ENCODE assay signal across 8 cellular contexts in genomic region chr3:49718419-49719213, GRCh38. TPM values are rescaled to one million over a fixed set of nuclear protein-coding genes. Genes with fewer than 3 reads are reported as not detected.
DNase-seq lines count a peak whose midpoint lies in the region; ATAC-seq, FAIRE-seq and TF ChIP-seq lines count a peak whose summit lies in the region.

No MANE protein-coding gene starts in this region.

- WGBS in small intestine, 3 donors = 29 to 44% (median 31%) methylated on average over 75 to 77 of the region's 77 CpGs

- no peaks in the 10 kb centered on the region for H3K27me3 ChIP-seq in small intestine (ENCODE audit: control insufficient read depth in 2 of 2, insufficient read depth in 2 of 2, low read length in 2 of 2)

- no peak for ATAC-seq in T-helper 17 cell
- no peak for ATAC-seq in HG02870 (IDR thresholded peaks at IDR 0.05; ENCODE audit: unreplicated experiment)

- no peaks in the 10 kb centered on the region for H3K36me3 ChIP-seq in small intestine (ENCODE audit: control insufficient read depth in 2 of 2, insufficient read depth in 2 of 2, low read length in 2 of 2)

- H3K4me3 Mint-ChIP-seq in T-helper 17 cell = peak overlapping the region; percentile 89
- peak overlapping the region; percentile 87 for H3K4me3 Mint-ChIP-seq in glutamatergic neuron (ENCODE audit: unreplicated experiment)

- no peaks in the 10 kb centered on the region for H3K36me3 Mint-ChIP-seq in T-helper 17 cell (ENCODE audit: low read depth)
- no peaks in the 10 kb centered on the region for H3K36me3 Mint-ChIP-seq in glutamatergic neuron (ENCODE audit: unreplicated experiment)

- H3K27ac ChIP-seq in small intestine (ENCODE audit: low read depth in 1 of 2, low read length in 1 of 2) = peak overlapping the region in 1 of 2 donors; percentile 77

- H3K27ac Mint-ChIP-seq in T-helper 17 cell (peak overlapping the region; percentile 97), glutamatergic neuron (ENCODE audit: unreplicated experiment) (peak overlapping the region; percentile 92)

- no peak for DNase-seq in GM12864 (ENCODE audit: low read depth)
- DNase-seq in T-helper 17 cell = no peak
- DNase-seq in glutamatergic neuron = peak; percentile 49
- no peak for DNase-seq in retinal pigment epithelial cell (ENCODE audit: low read depth)
- DNase-seq in KG1 (lab: John Stamatoyannopoulos, UW) = no peak
- no peak for DNase-seq in small intestine
- no peak for DNase-seq in H54 (ENCODE audit: insufficient read length, low spot score)

- no peak for FAIRE-seq in small intestine (lab: Jason Lieb, UNC)
- no peak for FAIRE-seq in H54 (lab: Jason Lieb, UNC)

- no peak for TF ChIP-seq CTCF in GM12864 (IDR thresholded peaks at IDR 0.05; ENCODE audit: low read depth, low read length, missing control alignments)
- TF ChIP-seq CTCF in glutamatergic neuron (IDR thresholded peaks at IDR 0.05; ENCODE audit: partially characterized antibody, unreplicated experiment) = no peak
- TF ChIP-seq CTCF in retinal pigment epithelial cell (conservative IDR thresholded peaks at IDR 0.05; ENCODE audit: low read depth, low read length) = no peak

- peaks cover 18% of the 10 kb centered on the region for H3K9me3 Mint-ChIP-seq in glutamatergic neuron (ENCODE audit: unreplicated experiment)

- no peaks in the 10 kb centered on the region for H3K4me1 ChIP-seq in small intestine (ENCODE audit: control insufficient read depth in 2 of 2, insufficient read depth in 1 of 2, low read depth in 1 of 2, low read length in 1 of 2)

- no peak; the same call in 1 of the 2 replicates for TF ChIP-seq POLR2A in H54 (IDR thresholded peaks at IDR 0.05; ENCODE audit: low read depth, low read length)

- H3K4me1 Mint-ChIP-seq in T-helper 17 cell (peaks cover 28% of the 10 kb centered on the region), glutamatergic neuron (ENCODE audit: low read depth, unreplicated experiment) (peaks cover 9% of the 10 kb centered on the region)

- H3K4me3 ChIP-seq in GM12864 (ENCODE audit: low read depth, low read length) (peak overlapping the region; percentile 48), retinal pigment epithelial cell (ENCODE audit: low read length) (peak overlapping the region; percentile 54), small intestine (ENCODE audit: low read depth in 1 of 2, low read length in 2 of 2) (peak overlapping the region in 1 of 2 donors; percentile 42)

- no peaks in the 10 kb centered on the region for H3K9me3 ChIP-seq in T-helper 17 cell (ENCODE audit: control insufficient read depth, low read length, poor library complexity, severe bottlenecking)
- H3K9me3 ChIP-seq in small intestine (ENCODE audit: control insufficient read depth, low read depth) = no peaks in the 10 kb centered on the region

- no peaks in the 10 kb centered on the region for H3K27me3 Mint-ChIP-seq in T-helper 17 cell
- H3K27me3 Mint-ChIP-seq in glutamatergic neuron (ENCODE audit: unreplicated experiment) = peaks cover 20% of the 10 kb centered on the region

RNA-seq across cellular contexts. Expression of gene AMIGO3, which starts 0.9 kb away (rescaled TPM):
- under 1 TPM in 1 of 2 donors, not detected in 1; 0.99 TPM for total RNA-seq in T-helper 17 cell
- 1.4 TPM for total RNA-seq in glutamatergic neuron (ENCODE audit: unreplicated experiment)
- under 1 TPM in 2 of 3 donors, not detected in 1; 0.81 to 0.84 TPM for polyA plus RNA-seq in small intestine

RNA-seq across cellular contexts. Expression of gene GMPPB, which starts 5.1 kb away (rescaled TPM):
- total RNA-seq in T-helper 17 cell (10 to 100 TPM; 42.9 to 61.9 TPM), glutamatergic neuron (ENCODE audit: unreplicated experiment) (21.2 TPM)
- polyA plus RNA-seq in small intestine = 10 to 100 TPM; 18.1 to 47.1 (median 22.4) TPM

RNA-seq across cellular contexts. Expression of gene RNF123, which starts 29.3 kb away (rescaled TPM):
- total RNA-seq in T-helper 17 cell (10 to 100 TPM; 37.7 to 45.1 TPM), glutamatergic neuron (ENCODE audit: unreplicated experiment) (56.6 TPM)
- 10 to 100 TPM; 31.7 to 59.9 (median 42.7) TPM for polyA plus RNA-seq in small intestine

RNA-seq across cellular contexts. Expression of gene MST1, which starts 29.3 kb away (rescaled TPM):
- total RNA-seq in T-helper 17 cell = 10 to 100 TPM in 1 of 2 donors, 1 to 10 TPM in 1; 7.5 to 11.3 TPM
- total RNA-seq in glutamatergic neuron (ENCODE audit: unreplicated experiment) = 23.4 TPM
- polyA plus RNA-seq in small intestine = 100 to 1,000 TPM; 157 to 458 (median 212) TPM

RNA-seq across cellular contexts. Expression of gene APEH, which starts 44.5 kb away (rescaled TPM):
- 10 to 100 TPM; 61.2 to 71.0 TPM for total RNA-seq in T-helper 17 cell
- total RNA-seq in glutamatergic neuron (ENCODE audit: unreplicated experiment) = 119 TPM
- 10 to 100 TPM; 66.2 to 83.0 (median 80.7) TPM for polyA plus RNA-seq in small intestine
